Comparison of ENCODE assay signal across 1 cellular context in genomic region chrX:39904816-39905474, GRCh38.
A peak's percentile ranks its signal among the peaks of the same experiment; 100 is the strongest.
TF ChIP-seq lines count a peak whose summit lies in the region.

No MANE protein-coding gene starts in this region.

TF ChIP-seq in HEK293, 187 proteins besides CTCF, POLR2A, EP300 and RAD21 (continued from another document):
- TF ChIP-seq ZNF580 (tag by site-specific recombination; IDR thresholded peaks at IDR 0.05) (no peak), KLF10 (tag by site-specific recombination; IDR thresholded peaks at IDR 0.05) (no peak), GLIS1 (tag by site-specific recombination; IDR thresholded peaks at IDR 0.05) (0 out of 2 replicates have a peak, but pooled peaks have one; percentile 8), PRDM1 (tag by site-specific recombination; IDR thresholded peaks at IDR 0.05) (no peak), ZSCAN30 (tag by site-specific recombination; IDR thresholded peaks at IDR 0.05) (no peak)
